In the genomic region with DNA sequence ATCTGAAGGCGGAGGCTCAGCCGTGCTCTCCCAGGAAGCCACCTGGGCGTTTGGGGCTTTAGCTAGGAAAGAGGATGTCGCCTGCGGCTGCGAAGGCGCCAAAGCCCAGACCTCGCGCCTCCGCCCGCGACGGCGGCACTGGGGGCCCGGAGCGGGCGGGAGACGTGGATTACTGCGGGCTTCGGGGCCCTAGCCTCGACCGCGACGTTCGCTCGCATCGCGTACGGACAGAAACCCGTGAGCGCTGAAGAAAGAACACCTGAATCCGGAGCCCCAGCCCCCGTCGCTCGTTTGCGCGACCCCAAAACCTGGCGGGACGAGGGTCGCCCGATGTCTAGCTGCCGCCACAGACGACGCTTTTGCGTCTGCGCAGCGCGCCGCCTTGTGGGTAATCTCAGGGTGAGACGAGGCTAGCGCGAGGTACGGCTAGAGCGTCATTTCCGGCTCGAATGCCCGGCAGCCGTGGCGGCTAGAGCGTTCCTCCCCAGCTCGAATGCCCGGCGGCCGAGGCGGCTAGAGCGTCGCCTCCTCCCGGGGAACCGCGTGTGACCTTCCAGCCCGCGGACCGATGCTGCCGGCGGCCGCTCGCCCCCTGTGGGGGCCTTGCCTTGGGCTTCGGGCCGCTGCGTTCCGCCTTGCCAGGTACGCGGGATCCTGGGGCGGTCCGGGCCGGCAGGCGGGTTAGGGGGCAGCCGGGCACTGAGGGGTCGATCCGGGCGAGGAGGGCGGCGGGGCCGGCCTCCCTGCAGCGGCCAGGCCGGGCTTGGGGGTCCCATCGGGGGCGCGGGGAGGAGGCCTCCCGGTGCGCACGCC, we compare ENCODE assay signal across 8 cellular contexts. TPM values are rescaled to one million over a fixed set of nuclear protein-coding genes. Genes with fewer than 3 reads are reported as not detected.
DNase-seq lines count a peak whose midpoint lies in the region; ATAC-seq and TF ChIP-seq lines count a peak whose summit lies in the region.

A gene (plus strand): TSS at position 434 of the 813 bp plus-strand sequence. CDS start 135 bp downstream, at position 569.

- peak within 1 kb of the TSS; percentile 87 to 91 (median 88) for H3K4me3 Mint-ChIP-seq in T-cell
- peak within 1 kb of the TSS; percentile 94 for H3K4me3 Mint-ChIP-seq in type B pancreatic cell

- H3K4me3 ChIP-seq in GM12865 (ENCODE audit: low read depth, low read length) (peak within 1 kb of the TSS; percentile 93), heart right ventricle (peak within 1 kb of the TSS; percentile 75 to 99 (median 92))

- ATAC-seq in HG02678 (IDR thresholded peaks at IDR 0.05; ENCODE audit: unreplicated experiment) (peak; percentile 86), T-cell (replicated peaks in 1 of 4) (peak; percentile 89 to 92 (median 92)), heart right ventricle (peak; percentile 87 to 97 (median 95))

- peak; percentile 96 for DNase-seq in GM12865 (ENCODE audit: low read depth)
- DNase-seq in NCI-H1436 (lab: John Stamatoyannopoulos, UW): peak; percentile 95
- DNase-seq in T-cell: peak; percentile 66 to 92 (median 82)
- peak; percentile 93 for DNase-seq in heart right ventricle
- DNase-seq in posterior cingulate gyrus: peak; percentile 92 to 99 (median 96)
- peak; percentile 91 for DNase-seq in type B pancreatic cell (ENCODE audit: extremely low spot score, unreplicated experiment)

- peaks cover 0 to 78% (median 18%) of the 10 kb centered on the region in 9 donors for H3K36me3 ChIP-seq in heart right ventricle

- peaks cover 19 to 38% (median 31%) of the 10 kb centered on the region in 9 donors for H3K4me1 ChIP-seq in heart right ventricle

- H3K27ac Mint-ChIP-seq in T-cell (peak within 1 kb of the TSS; percentile 89 to 90), type B pancreatic cell (peak within 1 kb of the TSS; percentile 94)

- CTCF ChIA-PET in T-cell (lab: Charles Lee): no interaction called here

- intact Hi-C loops in heart right ventricle (cut with DNase I) (no loop called here), posterior cingulate gyrus (cut with DNase I) (loop anchor here (1.0 kb wide), 1 partner anchor 19 kb away; a partner anchor contains a TSS)

- peaks cover 27% of the 10 kb centered on the region for H3K36me3 Mint-ChIP-seq in T-cell
- H3K36me3 Mint-ChIP-seq in type B pancreatic cell: peaks cover 16% of the 10 kb centered on the region

- no peaks in the 10 kb centered on the region for H3K27me3 ChIP-seq in heart right ventricle

- H3K27ac ChIP-seq in adipose tissue (ENCODE audit: low read depth, low read length) (peak within 1 kb of the TSS; percentile 48), heart right ventricle (peak within 1 kb of the TSS; percentile 89 to 96 (median 92))

- WGBS in adipose tissue, 3 donors: 0% methylated on average over 91 to 102 of the region's 102 CpGs
- WGBS in heart right ventricle, 2 donors: 0% methylated on average over 83 to 102 of the region's 102 CpGs

- H3K4me1 Mint-ChIP-seq in T-cell: peaks cover 21 to 33% (median 29%) of the 10 kb centered on the region in 3 donors
- H3K4me1 Mint-ChIP-seq in type B pancreatic cell (ENCODE audit: unreplicated experiment): peaks cover 4% of the 10 kb centered on the region

- no peaks in the 10 kb centered on the region for H3K9me3 ChIP-seq in heart right ventricle

- TF ChIP-seq CTCF in GM12865 (IDR thresholded peaks at IDR 0.05; ENCODE audit: insufficient read depth, low read depth, low read length, missing control alignments): no peak
- peak in 8 of 9 donors; percentile 11 to 46 (median 30) for TF ChIP-seq CTCF in heart right ventricle (IDR thresholded peaks at IDR 0.05)
- peak; percentile 44 for TF ChIP-seq CTCF in type B pancreatic cell (conservative IDR thresholded peaks at IDR 0.05)

- POLR2A ChIA-PET in T-cell (lab: Charles Lee): interaction anchor here in 1 of 2 donors (0.6 kb wide), 1 partner anchor 153 kb away, joined by 3 read pairs; no protein-coding TSS in a partner anchor

- H3K27me3 Mint-ChIP-seq in T-cell (no peaks in the 10 kb centered on the region), type B pancreatic cell (no peaks in the 10 kb centered on the region)

- H3K9me3 Mint-ChIP-seq in T-cell (no peaks in the 10 kb centered on the region), type B pancreatic cell (no peaks in the 10 kb centered on the region)

RNA-seq across cellular contexts. Expression of the gene that starts here (rescaled TPM):
- 10 to 100 TPM; 18.5 to 33.5 (median 31.4) TPM for total RNA-seq in T-cell
- 100 to 1,000 TPM in 2 of 3 donors, 10 to 100 TPM in 1; 81.3 to 134 (median 118) TPM for polyA plus RNA-seq in adipose tissue
- 100 to 1,000 TPM; 105 to 216 (median 134) TPM for total RNA-seq in heart right ventricle
- polyA plus RNA-seq in heart right ventricle: 100 to 1,000 TPM; 409 to 533 TPM
- total RNA-seq in type B pancreatic cell (ENCODE audit: low replicate concordance): 87.9 and 107 TPM in 2 replicates

Comparison
In these comparisons a context has a peak if more than half of its experiments do, and no peak if none do; other contexts are left out.
1. Peak in every context shown above with its lines: DNase-seq, ATAC-seq, H3K4me3 ChIP-seq and H3K27ac ChIP-seq.